ENCODE assay signal across 17 cellular contexts in the genomic region with DNA sequence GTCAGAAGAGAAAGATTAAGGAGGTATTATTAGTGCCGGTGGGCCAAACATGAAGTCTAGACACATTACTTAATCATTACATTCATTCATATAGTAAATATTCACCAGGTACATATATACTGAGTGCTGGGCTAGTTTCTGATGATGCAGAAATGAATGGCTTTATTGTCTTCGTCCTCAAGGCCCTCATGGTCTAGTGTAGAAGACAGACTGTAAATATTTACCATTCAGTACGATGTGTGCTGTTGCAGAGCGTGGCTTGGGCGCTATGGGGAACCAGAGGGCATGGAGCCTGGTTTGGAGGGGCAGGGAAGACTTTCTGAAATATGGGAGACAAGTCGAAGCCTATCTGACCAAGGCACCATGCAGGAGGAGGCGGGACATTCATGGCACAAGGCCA. TPM values are rescaled to one million over a fixed set of nuclear protein-coding genes. Genes with fewer than 3 reads are reported as not detected.
A peak's percentile ranks its signal among the peaks of the same experiment; 100 is the strongest.
DNase-seq lines count a peak whose midpoint lies in the region; ATAC-seq and TF ChIP-seq lines count a peak whose summit lies in the region.
"Had no signal": no experiment of that assay in that cellular context is flagged by ENCODE, and none has a peak within 500 bp of the region (broad histone marks: within the 10 kb centered on the region; RNA-seq: fewer than 3 reads in every experiment).

No MANE protein-coding gene starts in this region.

- no peak for ATAC-seq in GM21529 (IDR thresholded peaks at IDR 0.05; ENCODE audit: unreplicated experiment)
- ATAC-seq: Right ventricle myocardium inferior had no signal

- TF ChIP-seq CTCF in stomach (IDR thresholded peaks at IDR 0.05), result no peak

- no peaks in the 10 kb centered on the region for H3K9me3 ChIP-seq in stomach
- H3K9me3 ChIP-seq: Caco-2, MG63 had no signal

- no peak overlapping the region for H3K4me3 ChIP-seq in stomach
- H3K4me3 ChIP-seq: MG63 had no signal

- no peak for TF ChIP-seq EP300 in stomach (IDR thresholded peaks at IDR 0.05)

- intact Hi-C loops in stomach (cut with DNase I; ENCODE audit: low total_unique reads), result no loop called here

- peak; percentile 48 for DNase-seq in NCI-H2196 (lab: John Stamatoyannopoulos, UW; ENCODE audit: unreplicated experiment)
- DNase-seq in NCI-H2196 treated with DMSO at 0.1 percent for 48 hours (lab: John Stamatoyannopoulos, UW; ENCODE audit: unreplicated experiment), result no peak
- DNase-seq in NCI-H2029 (lab: John Stamatoyannopoulos, UW), result peak; percentile 31
- peak; percentile 50 for DNase-seq in NCI-H774 (lab: John Stamatoyannopoulos, UW)
- DNase-seq in stomach, result peak; percentile 26
- DNase-seq in SHP77 treated with DMSO at 0.1 percent for 48 hours (lab: John Stamatoyannopoulos, UW), result no peak
- DNase-seq in inferior parietal cortex (ENCODE audit: extremely low spot score), result no peak
- DNase-seq: Caco-2, H9, MG63, NCI-H1092 treated with DMSO at 0.1 percent for 48 hours, NCI-H2107, NCI-H510A treated with DMSO at 0.1 percent for 48 hours had no signal

- no peak overlapping the region for H3K27ac ChIP-seq in stomach
- H3K27ac ChIP-seq: C4-2B, KMS-11 had no signal

- no peaks in the 10 kb centered on the region for H3K36me3 ChIP-seq in stomach
- H3K36me3 ChIP-seq: MG63 had no signal

- no peak for TF ChIP-seq POLR2A in stomach (IDR thresholded peaks at IDR 0.05)

- WGBS in stomach, 5 donors, result 34 to 55% (median 37%) methylated on average over 7 of the region's 7 CpGs

- peaks cover 0 to 5% (median 0%) of the 10 kb centered on the region in 4 donors for H3K4me1 ChIP-seq in stomach
- H3K4me1 ChIP-seq: Caco-2 had no signal

- peaks cover 0 to 9% (median 0%) of the 10 kb centered on the region in 3 donors for H3K27me3 ChIP-seq in stomach
- H3K27me3 ChIP-seq: MG63 had no signal

RNA-seq across cellular contexts. Expression of a gene that starts 37.0 kb away (rescaled TPM):
- total RNA-seq in stomach, result under 1 TPM in 1 of 5 donors, not detected in 4; 0.37 TPM
- polyA plus RNA-seq in stomach, result not detected
- total RNA-seq: Caco-2, Right ventricle myocardium inferior had no signal

Comparison
In these comparisons a context has a peak if more than half of its experiments do, and no peak if none do; other contexts are left out.
1. DNase-seq: peak in NCI-H2196 (single experiment), NCI-H2029 (single experiment), NCI-H774 (single experiment) and stomach (single experiment); none in NCI-H2196 treated with DMSO at 0.1 percent for 48 hours (single experiment), SHP77 treated with DMSO at 0.1 percent for 48 hours (single experiment) and inferior parietal cortex (single experiment).